Comparison of ENCODE assay signal across 13 cellular contexts in the genomic region with DNA sequence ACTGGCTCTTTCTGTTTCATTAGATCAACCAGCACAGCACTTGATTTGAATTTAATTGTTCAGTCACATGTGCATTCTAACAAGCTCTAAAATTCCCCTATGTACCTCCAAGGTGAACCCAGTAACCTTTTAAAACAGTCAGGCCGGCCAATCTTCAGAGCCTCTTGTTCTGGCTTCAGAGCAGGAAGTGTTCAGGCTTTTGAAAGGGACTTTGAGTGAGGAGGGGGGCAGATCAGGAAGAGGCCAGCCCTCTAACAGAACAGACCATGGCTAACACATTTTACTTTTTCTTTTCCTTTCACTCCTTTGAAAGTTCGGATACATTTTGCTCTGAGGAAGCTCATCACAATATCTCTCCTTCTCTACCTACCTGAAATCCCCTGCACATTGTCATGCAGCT.
"Had no signal": no experiment of that assay in that cellular context is flagged by ENCODE, and none has a peak within 500 bp of the region (broad histone marks: within the 10 kb centered on the region; RNA-seq: fewer than 3 reads in every experiment).

No MANE protein-coding gene starts in this region.

- ATAC-seq: activated naive CD4-positive, alpha-beta T cell treated with anti-CD3 and anti-CD28 coated beads, Interleukin-2, amount 50 U/mL, for 72 hours had no signal

- H3K4me1 Mint-ChIP-seq: natural killer cell had no signal

- H3K27ac Mint-ChIP-seq: activated naive CD4-positive, alpha-beta T cell treated with anti-CD3 and anti-CD28 coated beads, Interleukin-2, amount 50 U/mL, for 72 hours; natural killer cell; T-helper 1 cell treated with Interleukin-12 subunit alpha and Interleukin-12 subunit beta and Interleukin-4 antibody, amounts not matched to agents 30 μg/mL and 1 μg/mL, for 36 hours had no signal

- H3K27me3 ChIP-seq: ascending aorta, esophagus muscularis mucosa, ovary, stomach had no signal

- H3K4me3 Mint-ChIP-seq: natural killer cell; T-helper 1 cell treated with Interleukin-12 subunit alpha and Interleukin-12 subunit beta and Interleukin-4 antibody, amounts not matched to agents 30 μg/mL and 1 μg/mL, for 36 hours had no signal

- H3K36me3 ChIP-seq: ascending aorta, esophagus muscularis mucosa, ovary, stomach, thoracic aorta had no signal

- DNase-seq: activated effector memory CD4-positive, alpha-beta T cell treated with Interleukin-2 at 50 U/mL for 16 hours; activated T-cell treated with anti-CD3 and anti-CD28 coated beads, Interleukin-2, amount 50 U/mL, for 1 hour; glutamatergic neuron; natural killer cell; ovary; stimulated activated CD4-positive, alpha-beta T cell treated with anti-CD3 and anti-CD28 coated beads, Interleukin-15, amount 100 ng/mL, for 24 hours; stimulated activated CD4-positive, alpha-beta T cell treated with anti-CD3 and anti-CD28 coated beads, Interleukin-4, amount 100 ng/mL, for 24 hours; stomach had no signal

- H3K36me3 Mint-ChIP-seq: activated naive CD4-positive, alpha-beta T cell treated with anti-CD3 and anti-CD28 coated beads, Interleukin-2, amount 50 U/mL, for 72 hours; natural killer cell had no signal

- H3K27ac ChIP-seq: ascending aorta, esophagus muscularis mucosa, ovary, stomach, thoracic aorta had no signal

- H3K4me3 ChIP-seq: ascending aorta, esophagus muscularis mucosa, ovary, stomach, thoracic aorta had no signal

- H3K9me3 Mint-ChIP-seq: activated naive CD4-positive, alpha-beta T cell treated with anti-CD3 and anti-CD28 coated beads, Interleukin-2, amount 50 U/mL, for 72 hours; T-helper 1 cell treated with Interleukin-12 subunit alpha and Interleukin-12 subunit beta and Interleukin-4 antibody, amounts not matched to agents 30 μg/mL and 1 μg/mL, for 36 hours had no signal

- H3K4me1 ChIP-seq: ascending aorta, esophagus muscularis mucosa, stomach had no signal
